ENCODE assay signal across 3 cellular contexts in the genomic region with DNA sequence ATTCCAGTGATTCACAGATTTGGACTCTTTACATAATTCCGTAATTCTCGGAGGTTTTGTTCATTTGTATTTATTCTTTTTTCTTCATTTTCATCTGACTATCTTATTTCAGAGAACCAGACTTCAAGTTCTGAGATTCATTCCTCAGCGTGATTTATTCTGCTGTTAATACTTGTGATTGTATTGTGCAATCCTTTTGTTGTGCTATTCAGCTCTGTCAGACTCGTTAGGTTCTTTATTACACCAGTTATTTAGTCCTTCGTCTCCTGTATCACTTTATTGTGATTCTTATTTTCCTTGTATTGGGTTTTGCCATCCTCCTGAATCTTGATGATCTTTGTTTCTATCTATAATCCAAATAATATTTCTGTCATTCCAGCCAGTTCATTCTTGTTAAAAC.
TF ChIP-seq lines count a peak whose summit lies in the region.

No MANE protein-coding gene starts in this region.

TF ChIP-seq in HepG2, 621 proteins besides CTCF, POLR2A, EP300 and RAD21:
- TF ChIP-seq CEBPB (IDR thresholded peaks at IDR 0.05; ENCODE audit: borderline replicate concordance, low read depth, low read length) (peak; percentile 68; the same call in 1 of the 2 replicates), YY1 (IDR thresholded peaks at IDR 0.05; ENCODE audit: insufficient read depth, insufficient replicate concordance, low read depth, low read length) (no peak)

TF ChIP-seq in IMR-90, 13 proteins besides CTCF, POLR2A, EP300 and RAD21:
- TF ChIP-seq NFE2L2 (IDR thresholded peaks at IDR 0.05; ENCODE audit: low read depth, low read length) (no peak), CEBPB (IDR thresholded peaks at IDR 0.05; ENCODE audit: low read depth, low read length) (peak; percentile 64)

TF ChIP-seq in K562, 482 proteins besides CTCF, POLR2A, EP300 and RAD21:
- TF ChIP-seq CEBPG (CRISPR knock-in tag; IDR thresholded peaks at IDR 0.05) (no peak), CEBPG (tag; conservative IDR thresholded peaks at IDR 0.05 in 1 of 2, IDR thresholded peaks at IDR 0.05 in 1 of 2) (peak in 1 of 2 experiments; percentile 40; a peak in 2 of 4 replicates), ZNF79 (CRISPR knock-in tag; IDR thresholded peaks at IDR 0.05; ENCODE audit: low read depth) (no peak), CEBPB (tag; IDR thresholded peaks at IDR 0.05) (0 out of 2 replicates have a peak, but pooled peaks have one; percentile 12), SREBF2 (CRISPR knock-in tag; IDR thresholded peaks at IDR 0.05) (no peak), DNMT1 (IDR thresholded peaks at IDR 0.05) (no peak), DMBX1 (CRISPR knock-in tag; IDR thresholded peaks at IDR 0.05; ENCODE audit: borderline replicate concordance) (no peak), STAT5B (CRISPR knock-in tag; IDR thresholded peaks at IDR 0.05) (no peak)
- TF ChIP-seq, protein P1, sequence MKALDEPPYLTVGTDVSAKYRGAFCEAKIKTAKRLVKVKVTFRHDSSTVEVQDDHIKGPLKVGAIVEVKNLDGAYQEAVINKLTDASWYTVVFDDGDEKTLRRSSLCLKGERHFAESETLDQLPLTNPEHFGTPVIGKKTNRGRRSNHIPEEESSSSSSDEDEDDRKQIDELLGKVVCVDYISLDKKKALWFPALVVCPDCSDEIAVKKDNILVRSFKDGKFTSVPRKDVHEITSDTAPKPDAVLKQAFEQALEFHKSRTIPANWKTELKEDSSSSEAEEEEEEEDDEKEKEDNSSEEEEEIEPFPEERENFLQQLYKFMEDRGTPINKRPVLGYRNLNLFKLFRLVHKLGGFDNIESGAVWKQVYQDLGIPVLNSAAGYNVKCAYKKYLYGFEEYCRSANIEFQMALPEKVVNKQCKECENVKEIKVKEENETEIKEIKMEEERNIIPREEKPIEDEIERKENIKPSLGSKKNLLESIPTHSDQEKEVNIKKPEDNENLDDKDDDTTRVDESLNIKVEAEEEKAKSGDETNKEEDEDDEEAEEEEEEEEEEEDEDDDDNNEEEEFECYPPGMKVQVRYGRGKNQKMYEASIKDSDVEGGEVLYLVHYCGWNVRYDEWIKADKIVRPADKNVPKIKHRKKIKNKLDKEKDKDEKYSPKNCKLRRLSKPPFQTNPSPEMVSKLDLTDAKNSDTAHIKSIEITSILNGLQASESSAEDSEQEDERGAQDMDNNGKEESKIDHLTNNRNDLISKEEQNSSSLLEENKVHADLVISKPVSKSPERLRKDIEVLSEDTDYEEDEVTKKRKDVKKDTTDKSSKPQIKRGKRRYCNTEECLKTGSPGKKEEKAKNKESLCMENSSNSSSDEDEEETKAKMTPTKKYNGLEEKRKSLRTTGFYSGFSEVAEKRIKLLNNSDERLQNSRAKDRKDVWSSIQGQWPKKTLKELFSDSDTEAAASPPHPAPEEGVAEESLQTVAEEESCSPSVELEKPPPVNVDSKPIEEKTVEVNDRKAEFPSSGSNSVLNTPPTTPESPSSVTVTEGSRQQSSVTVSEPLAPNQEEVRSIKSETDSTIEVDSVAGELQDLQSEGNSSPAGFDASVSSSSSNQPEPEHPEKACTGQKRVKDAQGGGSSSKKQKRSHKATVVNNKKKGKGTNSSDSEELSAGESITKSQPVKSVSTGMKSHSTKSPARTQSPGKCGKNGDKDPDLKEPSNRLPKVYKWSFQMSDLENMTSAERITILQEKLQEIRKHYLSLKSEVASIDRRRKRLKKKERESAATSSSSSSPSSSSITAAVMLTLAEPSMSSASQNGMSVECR (CRISPR knock-in tag; IDR thresholded peaks at IDR 0.05) = no peak
